ENCODE assay signal across 16 cellular contexts in the genomic region with DNA sequence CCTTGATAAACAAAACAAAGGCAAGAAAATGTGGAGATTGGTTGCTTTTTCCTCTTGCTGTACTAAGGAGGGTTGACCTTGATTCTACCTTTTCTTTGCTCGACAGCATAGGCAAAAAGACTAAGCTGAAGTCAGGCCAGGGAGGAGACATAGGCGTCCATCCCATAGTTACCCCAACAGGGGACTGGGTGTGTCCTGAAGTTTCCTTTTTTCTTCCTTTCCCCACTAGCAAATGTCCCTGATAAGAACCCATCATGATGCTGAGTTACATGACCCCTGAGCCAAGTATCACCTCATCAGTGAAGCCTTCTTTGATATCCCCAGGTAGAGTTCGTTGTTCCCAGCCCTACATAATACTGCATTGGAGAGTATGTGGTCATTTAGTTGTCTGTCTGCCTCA. TPM values are rescaled to one million over a fixed set of nuclear protein-coding genes. Genes with fewer than 3 reads are reported as not detected.
DNase-seq lines count a peak whose midpoint lies in the region; ATAC-seq and TF ChIP-seq lines count a peak whose summit lies in the region.
"Had no signal": no experiment of that assay in that cellular context is flagged by ENCODE, and none has a peak within 500 bp of the region (broad histone marks: within the 10 kb centered on the region; RNA-seq: fewer than 3 reads in every experiment).

No MANE protein-coding gene starts in this region.

- no peak overlapping the region for H3K9ac ChIP-seq in skeletal muscle tissue (ENCODE audit: low read depth in 1 of 3, low read length in 3 of 3)

- in situ Hi-C loops in brain microvascular endothelial cell (cut with HindIII; ENCODE audit: low pct_ligation_motif_present, low sequenced_read_pairs) = no loop called here

- H3K4me1 ChIP-seq in skeletal muscle tissue (ENCODE audit: control insufficient read depth in 3 of 3, insufficient read depth in 3 of 3, low read length in 3 of 3) = peaks cover 0 to 7% (median 5%) of the 10 kb centered on the region in 3 donors
- H3K4me1 ChIP-seq in SJCRH30 = no peaks in the 10 kb centered on the region

- no peaks in the 10 kb centered on the region for H3K36me3 ChIP-seq in brain microvascular endothelial cell (replicated peaks)
- H3K36me3 ChIP-seq in skeletal muscle tissue (ENCODE audit: control insufficient read depth in 3 of 3, insufficient read depth in 3 of 3, low read length in 3 of 3) = no peaks in the 10 kb centered on the region
- no peaks in the 10 kb centered on the region for H3K36me3 ChIP-seq in SJCRH30

- peak overlapping the region; percentile 88 for H3K27ac ChIP-seq in C4-2B
- H3K27ac ChIP-seq in brain microvascular endothelial cell = peak overlapping the region; percentile 44
- peak overlapping the region; percentile 40 for H3K27ac ChIP-seq in skeletal muscle tissue (ENCODE audit: low read depth, low read length)
- H3K27ac ChIP-seq in SJCRH30 = no peak overlapping the region
- H3K27ac ChIP-seq: SK-N-MC had no signal

- H3K27me3 ChIP-seq in brain microvascular endothelial cell (replicated peaks) (no peaks in the 10 kb centered on the region), skeletal muscle tissue (ENCODE audit: control insufficient read depth in 3 of 3, insufficient read depth in 3 of 3, low read length in 3 of 3) (no peaks in the 10 kb centered on the region), SJCRH30 (no peaks in the 10 kb centered on the region; the same call in 1 of the 2 replicates)

- no peak for DNase-seq in brain microvascular endothelial cell
- DNase-seq in left lobe of liver (ENCODE audit: low spot score) = peak; percentile 26
- DNase-seq in NCI-H2029 treated with DMSO at 0.1 percent for 48 hours (lab: John Stamatoyannopoulos, UW) = no peak
- DNase-seq in SJCRH30 = no peak
- no peak for DNase-seq in NAMALWA (ENCODE audit: low spot score)
- DNase-seq in hepatic stellate cell (ENCODE audit: low spot score) = no peak
- DNase-seq: activated CD4-positive, alpha-beta memory T cell treated with anti-CD3 and anti-CD28 coated beads for 36 hours; erythroblast; Karpas-422; NCI-H446; occipital lobe; stimulated activated CD4-positive, alpha-beta T cell treated with anti-CD3 and anti-CD28 coated beads, Interleukin-12 subunit alpha, Interleukin-12 subunit beta, amount 100 ng/mL, for 4 hours had no signal

- H3K4me3 ChIP-seq in brain microvascular endothelial cell (ENCODE audit: low read depth, low read length) (no peak overlapping the region), skeletal muscle tissue (ENCODE audit: low read length in 3 of 3) (no peak overlapping the region), SJCRH30 (no peak overlapping the region)
- H3K4me3 ChIP-seq: SK-N-MC had no signal

- H3K9me3 ChIP-seq in skeletal muscle tissue (ENCODE audit: control insufficient read depth in 3 of 3, low read length in 3 of 3) (no peaks in the 10 kb centered on the region), SJCRH30 (replicated peaks) (no peaks in the 10 kb centered on the region)

- no peak for ATAC-seq in left lobe of liver

- TF ChIP-seq CTCF in C4-2B (conservative IDR thresholded peaks at IDR 0.05) (no peak), brain microvascular endothelial cell (IDR thresholded peaks at IDR 0.05; ENCODE audit: low read depth, low read length, missing control alignments) (no peak)

RNA-seq across cellular contexts. Expression of a gene that starts 9.9 kb away (rescaled TPM):
- total RNA-seq in left lobe of liver = 41.3 TPM
- total RNA-seq in skeletal muscle tissue = 1.6 TPM
- total RNA-seq in SJCRH30 (2014; rRNA removed; shearing (Covaris generic)) = 1.6 and 2.5 TPM in 2 replicates

RNA-seq across cellular contexts. Expression of a gene that starts 26.0 kb away (rescaled TPM):
- total RNA-seq in left lobe of liver = 0.15 TPM
- total RNA-seq in skeletal muscle tissue = 0.52 TPM
- 0.20 and 0.57 TPM in 2 replicates for total RNA-seq in SJCRH30 (2014; rRNA removed; shearing (Covaris generic))

RNA-seq across cellular contexts. Expression of a gene that starts 26.1 kb away (rescaled TPM):
- total RNA-seq in left lobe of liver (727 TPM), skeletal muscle tissue (135 TPM)
- 229 and 261 TPM in 2 replicates for total RNA-seq in SJCRH30 (2014; rRNA removed; shearing (Covaris generic))

RNA-seq across cellular contexts. Expression of a gene that starts 27.2 kb away (rescaled TPM):
- total RNA-seq in left lobe of liver (1.7 TPM), skeletal muscle tissue (under 0.01 TPM)
- 0.02 and 0.08 TPM in 2 replicates for total RNA-seq in SJCRH30 (2014; rRNA removed; shearing (Covaris generic))
- total RNA-seq: activated CD4-positive, alpha-beta memory T cell treated with anti-CD3 and anti-CD28 coated beads for 36 hours; chondrocyte had no signal

RNA-seq across cellular contexts. Expression of a gene that starts 33.2 kb away (rescaled TPM):
- total RNA-seq in left lobe of liver (168 TPM), skeletal muscle tissue (2.1 TPM)
- 1.2 and 1.6 TPM in 2 replicates for total RNA-seq in SJCRH30 (2014; rRNA removed; shearing (Covaris generic))

Comparison
In these comparisons a context has a peak if more than half of its experiments do, and no peak if none do; other contexts are left out.
1. RNA of a gene that starts 9.9 kb away (total RNA-seq): 41.3 TPM in left lobe of liver (single experiment); 1.6 to 2.5 TPM in SJCRH30 and 1.6 TPM in skeletal muscle tissue (single experiment); every median in the first group is over 10 times any median in the second.